ENCODE assay signal across 18 cellular contexts in genomic region chrX:112865464-112866025, GRCh38. TPM values are rescaled to one million over a fixed set of nuclear protein-coding genes. Genes with fewer than 3 reads are reported as not detected.
DNase-seq lines count a peak whose midpoint lies in the region; ATAC-seq, FAIRE-seq and TF ChIP-seq lines count a peak whose summit lies in the region.
"Had no signal": no experiment of that assay in that cellular context is flagged by ENCODE, and none has a peak within 500 bp of the region (broad histone marks: within the 10 kb centered on the region; RNA-seq: fewer than 3 reads in every experiment).

No MANE protein-coding gene starts in this region.

- no peaks in the 10 kb centered on the region for H3K4me1 ChIP-seq in pancreas
- H3K4me1 ChIP-seq: A549 had no signal

- H3K27me3 ChIP-seq in pancreas, result peaks cover 0 to 7% (median 0%) of the 10 kb centered on the region in 4 donors

- peak in 3 of 4 donors; percentile 30 to 63 (median 34) for ATAC-seq in pancreas
- ATAC-seq in GM21723 (IDR thresholded peaks at IDR 0.05; ENCODE audit: unreplicated experiment), result no peak
- ATAC-seq: A549 had no signal

- no peak for TF ChIP-seq POLR2A in GM12892 (IDR thresholded peaks at IDR 0.05; ENCODE audit: low read depth, low read length)

- no peak overlapping the region for H3K4me3 ChIP-seq in LNCaP clone FGC (ENCODE audit: low read depth, low read length)
- H3K4me3 ChIP-seq in pancreas, result no peak overlapping the region
- H3K4me3 ChIP-seq: A549, BLaER1 had no signal

- no peaks in the 10 kb centered on the region for H3K9me3 ChIP-seq in pancreas
- H3K9me3 ChIP-seq: A549, BLaER1 had no signal

- WGBS in pancreas, 2 donors, result 41 to 64% methylated on average over 4 of the region's 4 CpGs

- no peak for TF ChIP-seq CTCF in LNCaP clone FGC (IDR thresholded peaks at IDR 0.05; ENCODE audit: control insufficient read depth, extremely low read depth, insufficient read depth)
- no peak for TF ChIP-seq CTCF in pancreas (IDR thresholded peaks at IDR 0.05)

- intact Hi-C loops in pancreas (cut with DNase I), result no loop called here

- no peak for DNase-seq in GM12892 (ENCODE audit: insufficient read length)
- DNase-seq in LNCaP clone FGC (ENCODE audit: low read depth), result peak; percentile 67
- DNase-seq in NCI-H774 (lab: John Stamatoyannopoulos, UW), result peak; percentile 23
- no peak for DNase-seq in pancreas
- DNase-seq in stimulated activated CD4-positive, alpha-beta T cell treated with anti-CD3 and anti-CD28 coated beads, Interleukin-2, amount 100 ng/mL, for 48 hours, result no peak
- no peak for DNase-seq in activated effector memory CD4-positive, alpha-beta T cell treated with Interleukin-2 at 50 U/mL for 16 hours
- DNase-seq: CD4-positive, alpha-beta memory T cell; DMS79 treated with DMSO at 0.1 percent for 48 hours; H7; NCI-H1105; NCI-H1694 treated with DMSO at 0.1 percent for 48 hours; NCI-H226; NCI-H526; Right ventricle myocardium superior had no signal

- H3K27ac ChIP-seq in pancreas, result no peak overlapping the region
- H3K27ac ChIP-seq: A549, BLaER1 had no signal

- H3K36me3 ChIP-seq in pancreas, result no peaks in the 10 kb centered on the region
- H3K36me3 ChIP-seq: BLaER1 had no signal

- FAIRE-seq in GM12892 (lab: Jason Lieb, UNC) (peak; percentile 38), pancreas (lab: Jason Lieb, UNC) (peak; percentile 64)
- FAIRE-seq: RCC 7860 had no signal

RNA-seq across cellular contexts. Expression of gene AMOT, which starts 24.9 kb away (rescaled TPM):
- 5.7 TPM for polyA plus RNA-seq in GM12892 (2012; ENCODE audit: missing spikeins)
- total RNA-seq in pancreas, result 10 to 100 TPM in 1 of 6 donors, 1 to 10 TPM in 5; 4.5 to 14.4 (median 5.7) TPM
- 1 to 10 TPM; 1.1 to 2.8 TPM for polyA plus RNA-seq in pancreas

Comparison
In these comparisons a context has a peak if more than half of its experiments do, and no peak if none do; other contexts are left out.
1. DNase-seq: peak in LNCaP clone FGC (single experiment) and NCI-H774 (single experiment); none in GM12892 (single experiment), pancreas (0 of 6), stimulated activated CD4-positive, alpha-beta T cell treated with anti-CD3 and anti-CD28 coated beads, Interleukin-2, amount 100 ng/mL, for 48 hours (0 of 2) and activated effector memory CD4-positive, alpha-beta T cell treated with Interleukin-2 at 50 U/mL for 16 hours (single experiment).